Comparison of ENCODE assay signal across 9 cellular contexts in the genomic region with DNA sequence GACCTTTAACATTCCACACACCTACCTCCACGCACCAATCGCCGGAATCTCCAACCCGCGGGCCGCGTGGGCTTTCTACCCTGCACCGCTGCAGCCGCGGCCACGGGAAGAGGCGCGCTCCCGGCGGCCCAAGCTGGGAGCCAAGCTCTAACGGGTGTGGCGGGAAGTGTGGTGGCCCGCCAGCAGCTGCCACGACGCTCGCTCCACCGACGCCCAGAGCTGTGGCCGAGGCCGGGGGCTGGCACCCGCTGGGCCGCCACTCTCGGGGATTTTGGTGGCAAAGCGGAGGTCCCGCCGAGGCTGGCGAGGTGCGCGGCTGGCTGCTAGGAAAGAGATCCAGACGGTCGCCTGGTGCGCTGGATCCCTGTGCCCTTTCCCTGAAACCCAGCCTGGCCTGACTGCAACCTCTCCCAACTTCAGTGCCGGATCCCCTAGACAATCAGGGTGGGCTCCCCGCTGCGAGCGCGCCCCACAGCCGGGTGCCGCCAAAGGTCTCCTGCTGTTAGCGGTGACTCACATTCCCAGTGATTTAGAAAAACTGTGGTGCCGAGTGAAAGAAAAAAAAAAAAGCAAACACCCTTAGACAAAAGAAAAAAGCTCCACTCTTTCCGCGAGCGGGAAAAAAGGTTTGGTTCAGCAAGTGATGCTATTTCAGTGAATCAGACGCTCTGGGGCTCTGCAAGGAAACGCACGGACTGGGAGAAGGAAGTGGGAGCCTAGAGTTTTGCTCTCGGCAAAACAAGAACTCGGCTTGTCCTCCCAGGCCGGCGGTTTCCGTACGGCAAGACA. TPM values are rescaled to one million over a fixed set of nuclear protein-coding genes. Genes with fewer than 3 reads are reported as not detected.
A peak's percentile ranks its signal among the peaks of the same experiment; 100 is the strongest.
DNase-seq lines count a peak whose midpoint lies in the region; ATAC-seq and TF ChIP-seq lines count a peak whose summit lies in the region.
"Had no signal": no experiment of that assay in that cellular context is flagged by ENCODE, and none has a peak within 500 bp of the region (broad histone marks: within the 10 kb centered on the region; RNA-seq: fewer than 3 reads in every experiment).

No MANE protein-coding gene starts in this region.

- H3K9me3 ChIP-seq in neutrophil = no peaks in the 10 kb centered on the region

- peak; percentile 10 for DNase-seq in AG08395 (ENCODE audit: low spot score)
- peak; percentile 19 for DNase-seq in HuH-7.5 (ENCODE audit: low spot score)
- peak; percentile 11 for DNase-seq in activated T-cell treated with anti-CD3 and anti-CD28 coated beads for 4 hours
- peak; percentile 66 to 79 for DNase-seq in foreskin keratinocyte
- no peak for DNase-seq in NCI-H187 (lab: John Stamatoyannopoulos, UW)

- peaks cover 37% of the 10 kb centered on the region for H3K27me3 ChIP-seq in foreskin keratinocyte
- peaks cover 78% of the 10 kb centered on the region for H3K27me3 ChIP-seq in neutrophil

- ATAC-seq in foreskin keratinocyte (no peak), GM21381 (IDR thresholded peaks at IDR 0.05; ENCODE audit: unreplicated experiment) (no peak), GM18858 (IDR thresholded peaks at IDR 0.05; ENCODE audit: unreplicated experiment) (no peak)

- H3K27ac ChIP-seq in foreskin keratinocyte (peak overlapping the region; percentile 10), neutrophil (no peak overlapping the region)
- H3K27ac ChIP-seq: epithelial cell of prostate had no signal

- peaks cover 6% of the 10 kb centered on the region for H3K4me1 ChIP-seq in foreskin keratinocyte
- peaks cover 48 to 49% of the 10 kb centered on the region in 2 experiments for H3K4me1 ChIP-seq in neutrophil (ENCODE audit: control insufficient read depth in 1 of 2, insufficient read depth in 1 of 2, low read depth in 1 of 2, low read length in 1 of 2)

- peak overlapping the region; percentile 96 to 97 for H3K4me3 ChIP-seq in neutrophil (ENCODE audit: low read depth in 1 of 2, low read length in 1 of 2)

- peak; percentile 7 for TF ChIP-seq CTCF in foreskin keratinocyte (conservative IDR thresholded peaks at IDR 0.05)
- no peak for TF ChIP-seq CTCF in neutrophil (IDR thresholded peaks at IDR 0.05)

- no peaks in the 10 kb centered on the region for H3K36me3 ChIP-seq in neutrophil

RNA-seq across cellular contexts. Expression of gene BCL2L11, which starts 2.9 kb away (rescaled TPM):
- total RNA-seq in foreskin keratinocyte = 2.7 and 2.9 TPM in 2 replicates
- 1.2 and 1.5 TPM in 2 replicates for polyA plus RNA-seq in foreskin keratinocyte

Comparison
In these comparisons a context has a peak if more than half of its experiments do, and no peak if none do; other contexts are left out.
1. DNase-seq: peak in AG08395 (single experiment), HuH-7.5 (single experiment), activated T-cell treated with anti-CD3 and anti-CD28 coated beads for 4 hours (single experiment) and foreskin keratinocyte (2 of 2); none in NCI-H187 (0 of 2).